18 cellular contexts compared by ENCODE assay signal in genomic region chr11:125778728-125779127, GRCh38. TPM values are rescaled to one million over a fixed set of nuclear protein-coding genes. Genes with fewer than 3 reads are reported as not detected.
DNase-seq lines count a peak whose midpoint lies in the region; ATAC-seq and TF ChIP-seq lines count a peak whose summit lies in the region.
"Had no signal": no experiment of that assay in that cellular context is flagged by ENCODE, and none has a peak within 500 bp of the region (broad histone marks: within the 10 kb centered on the region; RNA-seq: fewer than 3 reads in every experiment).

TSS of gene PATE2 (minus strand) at chr11:125778828. CDS start at chr11:125778773, 55 bp downstream.

- H3K27me3 ChIP-seq in mammary epithelial cell (ENCODE audit: insufficient read depth, low read length), result no peaks in the 10 kb centered on the region
- H3K27me3 ChIP-seq in neural cell (ENCODE audit: insufficient read depth, low read depth, low read length), result no peaks in the 10 kb centered on the region
- H3K27me3 ChIP-seq in HAP-1 (ENCODE audit: low read depth), result no peaks in the 10 kb centered on the region; the same call in 1 of the 2 replicates

- peaks cover 8% of the 10 kb centered on the region for H3K9me3 Mint-ChIP-seq in MCF 10A (ENCODE audit: unreplicated experiment)

- H3K36me3 Mint-ChIP-seq in MCF 10A (ENCODE audit: insufficient read depth, unreplicated experiment), result no peaks in the 10 kb centered on the region
- H3K36me3 Mint-ChIP-seq: CD4-positive, alpha-beta memory T cell had no signal

- no peak within 1 kb of the TSS for H3K27ac Mint-ChIP-seq in MCF 10A (ENCODE audit: low read depth, unreplicated experiment)
- H3K27ac Mint-ChIP-seq: CD4-positive, alpha-beta memory T cell had no signal

- in situ Hi-C loops in mammary epithelial cell (cut with MboI; ENCODE audit: low sequenced_read_pairs in 2 of 2) (no loop called here), HAP-1 (cut with MboI; ENCODE audit: low sequenced_read_pairs) (no loop called here)

- no peaks in the 10 kb centered on the region for H3K4me1 Mint-ChIP-seq in MCF 10A (ENCODE audit: insufficient read depth, unreplicated experiment)
- H3K4me1 Mint-ChIP-seq: CD4-positive, alpha-beta memory T cell had no signal

- H3K4me1 ChIP-seq in mammary epithelial cell (ENCODE audit: insufficient read depth, low read length) (peaks cover 3% of the 10 kb centered on the region), HAP-1 (no peaks in the 10 kb centered on the region)
- H3K4me1 ChIP-seq: A549 had no signal

- H3K4me2 ChIP-seq in mammary epithelial cell (ENCODE audit: insufficient read depth, low read depth, low read length) (no peak within 1 kb of the TSS), neural cell (ENCODE audit: low read length) (no peak within 1 kb of the TSS)
- H3K4me2 ChIP-seq: A549 had no signal

- H3K36me3 ChIP-seq in mammary epithelial cell (ENCODE audit: insufficient read depth, low read length), result no peaks in the 10 kb centered on the region
- H3K36me3 ChIP-seq in neural cell (ENCODE audit: insufficient read depth, low read length), result no peaks in the 10 kb centered on the region
- no peaks in the 10 kb centered on the region for H3K36me3 ChIP-seq in HAP-1 (replicated peaks)

- no peak for ATAC-seq in HG02678 (IDR thresholded peaks at IDR 0.05; ENCODE audit: unreplicated experiment)
- ATAC-seq: A549, HCT116 had no signal

- H3K79me2 ChIP-seq in mammary epithelial cell (ENCODE audit: insufficient read depth, low read length), result no peaks in the 10 kb centered on the region
- H3K79me2 ChIP-seq in neural cell (replicated peaks; ENCODE audit: insufficient read depth, low read length), result no peaks in the 10 kb centered on the region

- H3K9me3 ChIP-seq in mammary epithelial cell (replicated peaks; ENCODE audit: insufficient read depth, low read length), result no peaks in the 10 kb centered on the region
- H3K9me3 ChIP-seq in neural cell (ENCODE audit: low read length), result no peaks in the 10 kb centered on the region
- no peaks in the 10 kb centered on the region for H3K9me3 ChIP-seq in HAP-1
- H3K9me3 ChIP-seq: A549 had no signal

- no peaks in the 10 kb centered on the region for H3K9me2 ChIP-seq in neural cell (ENCODE audit: insufficient read depth, low read length)

- intact Hi-C loops in mammary epithelial cell (cut with micrococcal nuclease) (no loop called here), MCF 10A (cut with micrococcal nuclease) (no loop called here)

- no peak within 1 kb of the TSS for H3K27ac ChIP-seq in mammary epithelial cell (ENCODE audit: insufficient read depth, low read depth, low read length)
- H3K27ac ChIP-seq in VCaP, result peak within 1 kb of the TSS; percentile 41
- H3K27ac ChIP-seq in neural cell (ENCODE audit: low read length), result peak within 1 kb of the TSS; percentile 46
- H3K27ac ChIP-seq: A549 had no signal

- H2AFZ ChIP-seq in mammary epithelial cell (ENCODE audit: low read depth, low read length) (peak within 1 kb of the TSS; percentile 41), neural cell (ENCODE audit: low read depth, low read length) (no peak within 1 kb of the TSS)

- CTCF ChIA-PET in mammary epithelial cell (lab: Charles Lee; ENCODE audit: low non-redundant PET) (no interaction called here), MCF 10A (lab: Yijun Ruan, JAX) (no interaction called here)

- DNase-seq in mammary epithelial cell, result no peak
- DNase-seq in MCF 10A (ENCODE audit: unreplicated experiment), result no peak
- DNase-seq in DMS153 treated with DMSO at 0.1 percent for 48 hours (lab: John Stamatoyannopoulos, UW; ENCODE audit: unreplicated experiment), result no peak
- no peak for DNase-seq in HAP-1 (ENCODE audit: low spot score in 2 of 2)
- DNase-seq: 8988T; C1 segment of cervical spinal cord; Calu3; CD4-positive, alpha-beta memory T cell; COR-L47; DND-41; H7 had no signal

- POLR2A ChIA-PET in MCF 10A (lab: Yijun Ruan, JAX), result no interaction called here

- H3K27me3 Mint-ChIP-seq in MCF 10A (ENCODE audit: insufficient read depth, unreplicated experiment), result no peaks in the 10 kb centered on the region

- H3K9ac ChIP-seq in mammary epithelial cell (ENCODE audit: insufficient read depth, low read length), result no peak within 1 kb of the TSS
- no peak within 1 kb of the TSS for H3K9ac ChIP-seq in neural cell (ENCODE audit: low read length)

- no peak for TF ChIP-seq EP300 in neural cell (conservative IDR thresholded peaks at IDR 0.05; ENCODE audit: poor library complexity, severe bottlenecking)

- no peak for TF ChIP-seq RAD21 in neural cell (conservative IDR thresholded peaks at IDR 0.05)

- no peaks in the 10 kb centered on the region for H3F3A ChIP-seq in neural cell (ENCODE audit: insufficient read depth, low read length, poor library complexity, severe bottlenecking)

- dilution Hi-C loops in mammary epithelial cell (cut with HindIII; ENCODE audit: low sequenced_read_pairs), result no loop called here

- no TSS peak for BruUV-seq in mammary epithelial cell (replicated peaks; lab: Mats Ljungman, UMichigan)
- no TSS peak for BruUV-seq in MCF 10A (replicated peaks; lab: Mats Ljungman, UMichigan)

- H4K20me1 ChIP-seq in mammary epithelial cell (ENCODE audit: insufficient read depth, low read length), result no peaks in the 10 kb centered on the region
- no peaks in the 10 kb centered on the region for H4K20me1 ChIP-seq in neural cell (ENCODE audit: insufficient read depth)

- no peak for TF ChIP-seq CTCF in mammary epithelial cell (conservative IDR thresholded peaks at IDR 0.05 in 1 of 2, IDR thresholded peaks at IDR 0.05 in 1 of 2; ENCODE audit: extremely low read depth in 1 of 2, insufficient read depth in 1 of 2, low read depth in 1 of 2, low read length in 2 of 2)
- TF ChIP-seq CTCF in MCF 10A (IDR thresholded peaks at IDR 0.05; ENCODE audit: unreplicated experiment), result no peak
- no peak for TF ChIP-seq CTCF in VCaP (conservative IDR thresholded peaks at IDR 0.05)
- no peak for TF ChIP-seq CTCF in neural cell (IDR thresholded peaks at IDR 0.05; ENCODE audit: poor library complexity, severe bottlenecking)

- no peak within 1 kb of the TSS for H3K4me3 ChIP-seq in mammary epithelial cell (replicated peaks in 1 of 3; ENCODE audit: insufficient read depth in 1 of 3, low read depth in 2 of 3, low read length in 3 of 3)
- H3K4me3 ChIP-seq in neural cell (ENCODE audit: low read length), result no peak within 1 kb of the TSS
- no peak within 1 kb of the TSS for H3K4me3 ChIP-seq in HAP-1
- H3K4me3 ChIP-seq: A549 had no signal

- H3K4me3 Mint-ChIP-seq in MCF 10A (ENCODE audit: unreplicated experiment), result no peak within 1 kb of the TSS
- H3K4me3 Mint-ChIP-seq: CD4-positive, alpha-beta memory T cell had no signal

TF ChIP-seq in neural cell, 6 proteins besides CTCF, POLR2A, EP300 and RAD21:
- TF ChIP-seq POLR2AphosphoS5 (IDR thresholded peaks at IDR 0.05) (no peak), TAF1 (IDR thresholded peaks at IDR 0.05; ENCODE audit: low read depth) (no peak)

RNA-seq across cellular contexts. Expression of gene PATE2, which starts in this region (rescaled TPM):
- total RNA-seq in mammary epithelial cell (not detected), MCF 10A (2022) (not detected in 2 replicates)
- polyA plus RNA-seq in mammary epithelial cell (not detected), neural cell (not detected in 2 replicates)
- polyA minus RNA-seq in mammary epithelial cell (not detected), neural cell (0.49 and 1.9 TPM in 2 replicates)
- total RNA-seq: Calu3; CD4-positive, alpha-beta memory T cell; H1; H7 had no signal
- polyA plus RNA-seq: BJ; CD4-positive, alpha-beta memory T cell had no signal
